ENCODE assay signal across 8 cellular contexts in genomic region chr2:11744631-11745394, GRCh38. TPM values are rescaled to one million over a fixed set of nuclear protein-coding genes. Genes with fewer than 3 reads are reported as not detected.
DNase-seq lines count a peak whose midpoint lies in the region; ATAC-seq and TF ChIP-seq lines count a peak whose summit lies in the region.

No MANE protein-coding gene starts in this region.

- peaks cover 49% of the 10 kb centered on the region for H3K79me2 ChIP-seq in MM.1S (ENCODE audit: low read length)

- H3K27me3 ChIP-seq in MM.1S (replicated peaks; ENCODE audit: insufficient read depth, low read length): no peaks in the 10 kb centered on the region

- no peaks in the 10 kb centered on the region for H3K9me2 ChIP-seq in MM.1S (replicated peaks; ENCODE audit: insufficient read depth, low read length)

- no peaks in the 10 kb centered on the region for H3K36me3 ChIP-seq in ES-I3 (ENCODE audit: insufficient read depth, low read length)
- H3K36me3 ChIP-seq in MM.1S (replicated peaks; ENCODE audit: insufficient read depth, low read length): no peaks in the 10 kb centered on the region

- H3K9me3 ChIP-seq in ES-I3 (ENCODE audit: control insufficient read depth, insufficient read depth, low read length) (no peaks in the 10 kb centered on the region), MM.1S (replicated peaks; ENCODE audit: insufficient read depth, low read length) (no peaks in the 10 kb centered on the region)

- peaks cover 29% of the 10 kb centered on the region; the same call in 1 of the 2 replicates for H3K4me1 ChIP-seq in ES-I3 (ENCODE audit: insufficient read depth, low read length)
- peaks cover 37% of the 10 kb centered on the region for H3K4me1 ChIP-seq in MM.1S (ENCODE audit: low read length)

- peaks cover 61% of the 10 kb centered on the region for H3F3A ChIP-seq in MM.1S (ENCODE audit: insufficient read depth, low read length)

- H4K20me1 ChIP-seq in MM.1S (ENCODE audit: insufficient read depth, low read length): no peaks in the 10 kb centered on the region

- TF ChIP-seq CTCF in MM.1S (IDR thresholded peaks at IDR 0.05; ENCODE audit: low read length): peak; percentile 65
- TF ChIP-seq CTCF in VCaP (conservative IDR thresholded peaks at IDR 0.05): peak; percentile 42
- peak; percentile 51 for TF ChIP-seq CTCF in fibroblast of villous mesenchyme (IDR thresholded peaks at IDR 0.05; ENCODE audit: insufficient read depth, low read depth, low read length)

- no peak for ATAC-seq in GM18907 (IDR thresholded peaks at IDR 0.05; ENCODE audit: unreplicated experiment)
- no peak for ATAC-seq in HG03159 (IDR thresholded peaks at IDR 0.05; ENCODE audit: unreplicated experiment)
- no peak for ATAC-seq in HG03196 (IDR thresholded peaks at IDR 0.05; ENCODE audit: unreplicated experiment)

- H3K4me3 ChIP-seq in MM.1S (ENCODE audit: low read length) (peak overlapping the region; percentile 47), fibroblast of villous mesenchyme (ENCODE audit: low read depth, low read length) (peak overlapping the region; percentile 18)

- H3K4me2 ChIP-seq in MM.1S (ENCODE audit: low read depth, low read length): peak overlapping the region; percentile 82

- H3K9ac ChIP-seq in ES-I3 (ENCODE audit: low read depth, low read length) (peak overlapping the region; percentile 30; the same call in 1 of the 2 replicates), MM.1S (ENCODE audit: low read length) (peak overlapping the region; percentile 77)

- H3K27ac ChIP-seq in MM.1S (ENCODE audit: low read length): peak overlapping the region; percentile 97
- peak overlapping the region; percentile 66 for H3K27ac ChIP-seq in VCaP

- H2AFZ ChIP-seq in MM.1S (ENCODE audit: low read length): peak overlapping the region; percentile 49

- DNase-seq in MM.1S (peak; percentile 83), fibroblast of villous mesenchyme (ENCODE audit: low read depth) (peak; percentile 66), pons (ENCODE audit: low spot score) (peak; percentile 45)

RNA-seq across cellular contexts. Expression of gene LPIN1, which starts 1.6 kb away (rescaled TPM):
- 62.2 and 69.6 TPM in 2 replicates for total RNA-seq in fibroblast of villous mesenchyme
